In genomic region chr2:38748391-38748790, GRCh38 we compare ENCODE assay signal across 10 cellular contexts. TPM values are rescaled to one million over a fixed set of nuclear protein-coding genes. Genes with fewer than 3 reads are reported as not detected.
DNase-seq lines count a peak whose midpoint lies in the region; ATAC-seq and TF ChIP-seq lines count a peak whose summit lies in the region.
"Had no signal": no experiment of that assay in that cellular context is flagged by ENCODE, and none has a peak within 500 bp of the region (broad histone marks: within the 10 kb centered on the region; RNA-seq: fewer than 3 reads in every experiment).

No MANE protein-coding gene starts in this region.

- H3K79me2 ChIP-seq in smooth muscle cell (ENCODE audit: low read depth): peaks cover 68% of the 10 kb centered on the region

- peaks cover 39% of the 10 kb centered on the region for H3F3A ChIP-seq in smooth muscle cell (ENCODE audit: low read depth)

- H3K4me1 ChIP-seq in Panc1 (ENCODE audit: control insufficient read depth, insufficient read depth, low read length) (peaks cover 50% of the 10 kb centered on the region), endodermal cell (ENCODE audit: control insufficient read depth, insufficient read depth, low read length) (peaks cover 4% of the 10 kb centered on the region), smooth muscle cell (ENCODE audit: low read depth) (peaks cover 36% of the 10 kb centered on the region)

- peak overlapping the region; percentile 49 for H3K27ac ChIP-seq in Panc1 (ENCODE audit: low read length)
- H3K27ac ChIP-seq in endodermal cell (ENCODE audit: low read depth, low read length): no peak overlapping the region
- peak overlapping the region; percentile 32 for H3K27ac ChIP-seq in smooth muscle cell (ENCODE audit: low read depth)

- H3K9me3 Mint-ChIP-seq in activated CD8-positive, alpha-beta memory T cell treated with anti-CD3 and anti-CD28 coated beads, Interleukin-2, amount 10 ng/mL, durations not matched to agents 7 days and 5 days (ENCODE audit: low read depth): no peaks in the 10 kb centered on the region
- H3K9me3 Mint-ChIP-seq in endodermal cell: no peaks in the 10 kb centered on the region

- peaks cover 75% of the 10 kb centered on the region for H3K36me3 Mint-ChIP-seq in activated CD8-positive, alpha-beta memory T cell treated with anti-CD3 and anti-CD28 coated beads, Interleukin-2, amount 10 ng/mL, durations not matched to agents 7 days and 5 days
- H3K36me3 Mint-ChIP-seq in endodermal cell (ENCODE audit: low read depth): peaks cover 72% of the 10 kb centered on the region

- intact Hi-C loops in Panc1 (cut with micrococcal nuclease; ENCODE audit: unreplicated experiment): no loop called here

- H3K27me3 ChIP-seq in Panc1 (ENCODE audit: control insufficient read depth, insufficient read depth, low read length) (no peaks in the 10 kb centered on the region), endodermal cell (ENCODE audit: control insufficient read depth, insufficient read depth, low read length, poor library complexity, severe bottlenecking) (no peaks in the 10 kb centered on the region), smooth muscle cell (ENCODE audit: low read depth) (no peaks in the 10 kb centered on the region)
- H3K27me3 ChIP-seq: Peyer's patch had no signal

- H3K9me3 ChIP-seq in Panc1 (ENCODE audit: control insufficient read depth, insufficient read depth, low read depth, low read length): no peaks in the 10 kb centered on the region
- H3K9me3 ChIP-seq in endodermal cell (ENCODE audit: control insufficient read depth, low read length): no peaks in the 10 kb centered on the region
- H3K9me3 ChIP-seq in smooth muscle cell (replicated peaks; ENCODE audit: low read depth): no peaks in the 10 kb centered on the region
- H3K9me3 ChIP-seq: Peyer's patch had no signal

- H3K4me2 ChIP-seq in smooth muscle cell: peak overlapping the region; percentile 39

- TF ChIP-seq CTCF in Panc1 (IDR thresholded peaks at IDR 0.05): no peak
- TF ChIP-seq CTCF in endodermal cell (conservative IDR thresholded peaks at IDR 0.05): no peak
- no peak for TF ChIP-seq CTCF in smooth muscle cell (IDR thresholded peaks at IDR 0.05; ENCODE audit: borderline replicate concordance, insufficient read depth, poor library complexity, severe bottlenecking)

- CTCF ChIA-PET in activated CD8-positive, alpha-beta memory T cell treated with anti-CD3 and anti-CD28 coated beads, Interleukin-2, amount 10 ng/mL, durations not matched to agents 7 days and 5 days (lab: Charles Lee): interaction anchor here (0.8 to 4.4 kb wide), 5 partner anchors 10 to 167 kb away, joined by 3 to 28 read pairs (median 4); partner anchors contain the start of genes GEMIN6 and HNRNPLL
- CTCF ChIA-PET in Panc1 (lab: Charles Lee): no interaction called here

- H3K4me3 ChIP-seq in Panc1 (ENCODE audit: low read depth in 2 of 2, low read length in 2 of 2) (peak overlapping the region in 1 of 2 experiments; percentile 100; a peak in 2 of 4 replicates), endodermal cell (ENCODE audit: low read length) (peak overlapping the region; percentile 99), smooth muscle cell (peak overlapping the region; percentile 12)

- H4K20me1 ChIP-seq in smooth muscle cell (ENCODE audit: low read depth): peaks cover 73% of the 10 kb centered on the region

- no peak overlapping the region for H2AFZ ChIP-seq in smooth muscle cell (ENCODE audit: low read depth)

- H3K27ac Mint-ChIP-seq in activated CD8-positive, alpha-beta memory T cell treated with anti-CD3 and anti-CD28 coated beads, Interleukin-2, amount 10 ng/mL, durations not matched to agents 7 days and 5 days: peak overlapping the region; percentile 75
- H3K27ac Mint-ChIP-seq in endodermal cell: peak overlapping the region; percentile 81

- H3K4me1 Mint-ChIP-seq in activated CD8-positive, alpha-beta memory T cell treated with anti-CD3 and anti-CD28 coated beads, Interleukin-2, amount 10 ng/mL, durations not matched to agents 7 days and 5 days: peaks cover 68% of the 10 kb centered on the region
- H3K4me1 Mint-ChIP-seq in endodermal cell: peaks cover 42% of the 10 kb centered on the region

- H3K9ac ChIP-seq in endodermal cell (ENCODE audit: extremely low read depth, low read length, poor library complexity, severe bottlenecking) (no peak overlapping the region), smooth muscle cell (ENCODE audit: low read depth) (no peak overlapping the region)

- WGBS in endodermal cell (ENCODE audit: insufficient coverage in 1 of 2, insufficient read length in 1 of 2), 2 experiments: 96 to 100% methylated on average over 8 to 9 of the region's 9 CpGs
- 92% methylated on average over 9 of the region's 9 CpGs for WGBS in smooth muscle cell (ENCODE audit: low lambda C conversion rate)

- DNase-seq in activated CD8-positive, alpha-beta memory T cell treated with anti-CD3 and anti-CD28 coated beads, Interleukin-2, amount 10 ng/mL, durations not matched to agents 7 days and 5 days: no peak
- no peak for DNase-seq in activated CD8-positive, alpha-beta memory T cell treated with anti-CD3 and anti-CD28 coated beads, Interleukin-2, amount 50 U/mL, for 48 hours
- no peak for DNase-seq in Panc1 (ENCODE audit: low read depth, low spot score)
- DNase-seq in endodermal cell: no peak
- no peak for DNase-seq in smooth muscle cell (lab: John Stamatoyannopoulos, UW; ENCODE audit: unreplicated experiment)
- DNase-seq in COLO668 (lab: John Stamatoyannopoulos, UW; ENCODE audit: unreplicated experiment): no peak
- DNase-seq: NCI-H2081 treated with DMSO at 0.1 percent for 48 hours, Peyer's patch had no signal

- H3K27me3 Mint-ChIP-seq in activated CD8-positive, alpha-beta memory T cell treated with anti-CD3 and anti-CD28 coated beads, Interleukin-2, amount 10 ng/mL, durations not matched to agents 7 days and 5 days: peaks cover 3% of the 10 kb centered on the region
- no peaks in the 10 kb centered on the region for H3K27me3 Mint-ChIP-seq in endodermal cell (ENCODE audit: insufficient read depth)

- no peak for ATAC-seq in activated CD8-positive, alpha-beta memory T cell treated with anti-CD3 and anti-CD28 coated beads, Interleukin-2, amount 10 ng/mL, durations not matched to agents 7 days and 5 days
- ATAC-seq in Panc1 (no peak), HG02571 (IDR thresholded peaks at IDR 0.05; ENCODE audit: unreplicated experiment) (no peak), HG03025 (IDR thresholded peaks at IDR 0.05; ENCODE audit: low FRiP score, unreplicated experiment) (no peak)

- BruUV-seq in Panc1 (replicated peaks; lab: Mats Ljungman, UMichigan): no TSS peak

- POLR2A ChIA-PET in Panc1 (lab: Charles Lee): interaction anchor here (0.6 kb wide), 1 partner anchor 471 kb away, joined by 3 read pairs; no protein-coding TSS in a partner anchor

- in situ Hi-C loops in Panc1 (cut with HindIII; ENCODE audit: low pct_unique_long_range_greater_than_20kb, low sequenced_read_pairs): loop anchor here (25.0 kb wide), 1 partner anchor 161 kb away; no protein-coding TSS in a partner anchor

- peak overlapping the region; percentile 94 for H3K4me3 Mint-ChIP-seq in activated CD8-positive, alpha-beta memory T cell treated with anti-CD3 and anti-CD28 coated beads, Interleukin-2, amount 10 ng/mL, durations not matched to agents 7 days and 5 days
- peak overlapping the region; percentile 100 for H3K4me3 Mint-ChIP-seq in endodermal cell

- H3K36me3 ChIP-seq in Panc1 (ENCODE audit: control insufficient read depth, insufficient read depth, low read length): peaks cover 69% of the 10 kb centered on the region
- H3K36me3 ChIP-seq in endodermal cell (ENCODE audit: control insufficient read depth, insufficient read depth, low read length): peaks cover 65% of the 10 kb centered on the region
- H3K36me3 ChIP-seq in smooth muscle cell (ENCODE audit: low read depth): peaks cover 43% of the 10 kb centered on the region

RNA-seq across cellular contexts. Expression of gene SRSF7, which starts 2.8 kb away (rescaled TPM):
- 100 to 1,000 TPM; 362 to 378 TPM for total RNA-seq in activated CD8-positive, alpha-beta memory T cell treated with anti-CD3 and anti-CD28 coated beads, Interleukin-2, amount 10 ng/mL, durations not matched to agents 7 days and 5 days
- total RNA-seq in Panc1 (2021; ENCODE audit: unreplicated experiment): 220 TPM
- 236 TPM for polyA plus RNA-seq in Panc1 (2012; ENCODE audit: insufficient read length)
- total RNA-seq in endodermal cell: 100 to 1,000 TPM; 306 to 332 TPM
- 316 TPM for polyA plus RNA-seq in endodermal cell (2013, experiment 1 of 2)
- 312 TPM for polyA plus RNA-seq in endodermal cell (2013, experiment 2 of 2)
- total RNA-seq in smooth muscle cell: 92.5 and 122 TPM in 2 replicates
- 102 and 107 TPM in 2 replicates for polyA plus RNA-seq in smooth muscle cell

RNA-seq across cellular contexts. Expression of gene GEMIN6, which starts 29.6 kb away (rescaled TPM):
- total RNA-seq in activated CD8-positive, alpha-beta memory T cell treated with anti-CD3 and anti-CD28 coated beads, Interleukin-2, amount 10 ng/mL, durations not matched to agents 7 days and 5 days: 10 to 100 TPM; 17.8 to 30.8 TPM
- total RNA-seq in Panc1 (2021; ENCODE audit: unreplicated experiment) (24.6 TPM), endodermal cell (10 to 100 TPM; 15.7 to 17.8 TPM), smooth muscle cell (2.7 and 4.9 TPM in 2 replicates)
- 10.8 TPM for polyA plus RNA-seq in Panc1 (2012; ENCODE audit: insufficient read length)
- polyA plus RNA-seq in endodermal cell (2013, experiment 1 of 2): 14.4 TPM
- polyA plus RNA-seq in endodermal cell (2013, experiment 2 of 2): 12.4 TPM
- 9.0 and 10.2 TPM in 2 replicates for polyA plus RNA-seq in smooth muscle cell
